In genomic region chr10:3781458-3782098, GRCh38 we compare ENCODE assay signal across 8 cellular contexts. TPM values are rescaled to one million over a fixed set of nuclear protein-coding genes. Genes with fewer than 3 reads are reported as not detected.
DNase-seq lines count a peak whose midpoint lies in the region; ATAC-seq and FAIRE-seq lines count a peak whose summit lies in the region.

No MANE protein-coding gene starts in this region.

- H3K4me3 ChIP-seq in mononuclear cell (ENCODE audit: low read length) = peak overlapping the region; percentile 92

- CTCF ChIA-PET in activated CD4-positive, alpha-beta T cell treated with anti-CD3 and anti-CD28 coated beads for 36 hours (lab: Charles Lee) = interaction anchor here (0.5 to 1.8 kb wide), 6 partner anchors 26 to 466 kb away, joined by 3 to 9 read pairs (median 3); no protein-coding TSS in a partner anchor

- H3K4me3 Mint-ChIP-seq in activated CD4-positive, alpha-beta T cell treated with anti-CD3 and anti-CD28 coated beads for 36 hours = peak overlapping the region; percentile 82
- peak overlapping the region; percentile 91 for H3K4me3 Mint-ChIP-seq in T-helper 2 cell treated with Interferon-gamma antibody and Interleukin-4, amounts not matched to agents 5 μg/mL and 100 μg/mL, for 36 hours
- H3K4me3 Mint-ChIP-seq in dendritic cell treated with granulocyte-macrophage colony-stimulating factor and Interleukin-4, amounts not matched to agents 40 ng/mL and 50 ng/mL, for 4 days = peak overlapping the region; percentile 86

- peak overlapping the region; percentile 97 for H3K27ac Mint-ChIP-seq in activated CD4-positive, alpha-beta T cell treated with anti-CD3 and anti-CD28 coated beads for 36 hours
- H3K27ac Mint-ChIP-seq in T-helper 2 cell treated with Interferon-gamma antibody and Interleukin-4, amounts not matched to agents 5 μg/mL and 100 μg/mL, for 36 hours = peak overlapping the region; percentile 99
- H3K27ac Mint-ChIP-seq in dendritic cell treated with granulocyte-macrophage colony-stimulating factor and Interleukin-4, amounts not matched to agents 40 ng/mL and 50 ng/mL, for 4 days = peak overlapping the region; percentile 99

- no peaks in the 10 kb centered on the region for H3K9me3 Mint-ChIP-seq in activated CD4-positive, alpha-beta T cell treated with anti-CD3 and anti-CD28 coated beads for 36 hours (ENCODE audit: low read depth)
- H3K9me3 Mint-ChIP-seq in T-helper 2 cell treated with Interferon-gamma antibody and Interleukin-4, amounts not matched to agents 5 μg/mL and 100 μg/mL, for 36 hours = no peaks in the 10 kb centered on the region
- no peaks in the 10 kb centered on the region for H3K9me3 Mint-ChIP-seq in dendritic cell treated with granulocyte-macrophage colony-stimulating factor and Interleukin-4, amounts not matched to agents 40 ng/mL and 50 ng/mL, for 4 days

- no peak for FAIRE-seq in HTR-8/SVneo (lab: Jason Lieb, UNC)

- H3K4me1 ChIP-seq in mononuclear cell (ENCODE audit: insufficient read depth, low read length) = peaks cover 66% of the 10 kb centered on the region

- H3K9me3 ChIP-seq in mononuclear cell (ENCODE audit: low read depth, low read length) = no peaks in the 10 kb centered on the region

- H3K36me3 Mint-ChIP-seq in activated CD4-positive, alpha-beta T cell treated with anti-CD3 and anti-CD28 coated beads for 36 hours (ENCODE audit: low read depth) = peaks cover 75% of the 10 kb centered on the region
- H3K36me3 Mint-ChIP-seq in T-helper 2 cell treated with Interferon-gamma antibody and Interleukin-4, amounts not matched to agents 5 μg/mL and 100 μg/mL, for 36 hours (ENCODE audit: low read depth) = peaks cover 77% of the 10 kb centered on the region
- peaks cover 97% of the 10 kb centered on the region for H3K36me3 Mint-ChIP-seq in dendritic cell treated with granulocyte-macrophage colony-stimulating factor and Interleukin-4, amounts not matched to agents 40 ng/mL and 50 ng/mL, for 4 days (ENCODE audit: low read depth)

- POLR2A ChIA-PET in activated CD4-positive, alpha-beta T cell treated with anti-CD3 and anti-CD28 coated beads for 36 hours (lab: Charles Lee) = interaction anchor here (0.8 to 6.8 kb wide), 7 partner anchors 20 to 152 kb away, joined by 3 to 165 read pairs (median 17); no protein-coding TSS in a partner anchor

- no peak for ATAC-seq in activated CD4-positive, alpha-beta T cell treated with anti-CD3 and anti-CD28 coated beads for 36 hours
- ATAC-seq in GM18868 (IDR thresholded peaks at IDR 0.05; ENCODE audit: unreplicated experiment) = no peak

- intact Hi-C loops in activated CD4-positive, alpha-beta T cell treated with anti-CD3 and anti-CD28 coated beads for 36 hours (cut with DNase I, micrococcal nuclease) = loop anchor here (1.0 to 5.0 kb wide), 11 partner anchors 41 to 871 kb away; no protein-coding TSS in a partner anchor
- intact Hi-C loops in dendritic cell treated with granulocyte-macrophage colony-stimulating factor and Interleukin-4, amounts not matched to agents 40 ng/mL and 50 ng/mL, for 4 days (cut with micrococcal nuclease) = loop anchor here (10.0 kb wide), 1 partner anchor 983 kb away; no protein-coding TSS in a partner anchor

- DNase-seq in activated CD4-positive, alpha-beta T cell treated with anti-CD3 and anti-CD28 coated beads for 36 hours = peak; percentile 69
- DNase-seq in activated CD4-positive, alpha-beta T cell treated with anti-CD3 and anti-CD28 coated beads, Interleukin-2, amount 50 U/mL, for 4 hours = no peak
- no peak for DNase-seq in T-helper 2 cell treated with Interferon-gamma antibody and Interleukin-4, amounts not matched to agents 5 μg/mL and 100 μg/mL, for 36 hours (ENCODE audit: low spot score)
- DNase-seq in NCI-H128 (lab: John Stamatoyannopoulos, UW; ENCODE audit: unreplicated experiment) = no peak
- DNase-seq in HTR-8/SVneo (ENCODE audit: insufficient read length, low spot score) = no peak

- H3K27me3 ChIP-seq in mononuclear cell (ENCODE audit: insufficient read depth, low read length) = no peaks in the 10 kb centered on the region

- H3K27me3 Mint-ChIP-seq in activated CD4-positive, alpha-beta T cell treated with anti-CD3 and anti-CD28 coated beads for 36 hours = no peaks in the 10 kb centered on the region
- no peaks in the 10 kb centered on the region for H3K27me3 Mint-ChIP-seq in T-helper 2 cell treated with Interferon-gamma antibody and Interleukin-4, amounts not matched to agents 5 μg/mL and 100 μg/mL, for 36 hours (ENCODE audit: low read depth)
- H3K27me3 Mint-ChIP-seq in dendritic cell treated with granulocyte-macrophage colony-stimulating factor and Interleukin-4, amounts not matched to agents 40 ng/mL and 50 ng/mL, for 4 days = no peaks in the 10 kb centered on the region

- peaks cover 62% of the 10 kb centered on the region for H3K4me1 Mint-ChIP-seq in activated CD4-positive, alpha-beta T cell treated with anti-CD3 and anti-CD28 coated beads for 36 hours
- peaks cover 55% of the 10 kb centered on the region for H3K4me1 Mint-ChIP-seq in T-helper 2 cell treated with Interferon-gamma antibody and Interleukin-4, amounts not matched to agents 5 μg/mL and 100 μg/mL, for 36 hours (ENCODE audit: low read depth)
- peaks cover 57% of the 10 kb centered on the region for H3K4me1 Mint-ChIP-seq in dendritic cell treated with granulocyte-macrophage colony-stimulating factor and Interleukin-4, amounts not matched to agents 40 ng/mL and 50 ng/mL, for 4 days (ENCODE audit: low read depth)

RNA-seq across cellular contexts. Expression of gene KLF6, which starts 3.4 kb away (rescaled TPM):
- total RNA-seq in activated CD4-positive, alpha-beta T cell treated with anti-CD3 and anti-CD28 coated beads for 36 hours = 100 to 1,000 TPM; 107 to 114 TPM
- 606 TPM for total RNA-seq in mononuclear cell
